ENCODE assay signal across 27 cellular contexts in the genomic region with DNA sequence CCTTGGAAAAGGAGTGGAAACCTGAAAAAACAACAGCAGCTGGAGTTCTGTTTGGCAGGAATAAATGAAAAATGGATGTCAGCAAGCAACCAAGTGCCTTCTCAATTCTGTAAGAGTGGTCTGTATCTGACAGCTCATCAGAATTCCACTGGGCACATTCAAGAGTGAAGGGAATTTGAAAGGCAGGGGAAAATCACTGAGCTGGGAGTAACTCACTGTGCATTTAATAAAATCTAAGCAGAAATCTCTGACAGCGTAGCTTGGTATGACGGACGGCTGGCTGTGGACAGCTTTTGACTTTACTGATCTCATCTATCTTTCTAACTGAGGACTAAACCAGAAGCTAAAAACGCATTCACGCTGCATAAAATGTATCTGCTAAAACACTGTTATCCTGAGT.
"Had no signal": no experiment of that assay in that cellular context is flagged by ENCODE, and none has a peak within 500 bp of the region (broad histone marks: within the 10 kb centered on the region; RNA-seq: fewer than 3 reads in every experiment).

No MANE protein-coding gene starts in this region.

- H3K27me3 ChIP-seq: neural progenitor cell, ovary, right lobe of liver, sigmoid colon, stomach, thyroid gland, tibial nerve, upper lobe of left lung, vagina had no signal

- DNase-seq: naive B cell; naive thymus-derived CD8-positive, alpha-beta T cell; nephron progenitor cell; occipital lobe; ovary; right cardiac atrium; right lobe of liver; sigmoid colon; small intestine; stimulated activated CD4-positive, alpha-beta T cell treated with anti-CD3 and anti-CD28 coated beads, Interleukin-15, amount 100 ng/mL, for 24 hours; stimulated activated CD4-positive, alpha-beta T cell treated with anti-CD3 and anti-CD28 coated beads, Interleukin-2, amount 100 ng/mL, for 24 hours; stimulated activated CD4-positive, alpha-beta T cell treated with anti-CD3 and anti-CD28 coated beads, Interleukin-2, amount 100 ng/mL, for 48 hours; stimulated activated CD4-positive, alpha-beta T cell treated with anti-CD3 and anti-CD28 coated beads, Interleukin-4, amount 100 ng/mL, for 24 hours; stimulated activated naive B cell treated with anti-CD40 and anti-IgM and Interleukin-4, amounts not matched to agents 10 μg/mL and 1 μg/mL and 100 μg/mL, for 72 hours; stimulated activated naive CD4-positive, alpha-beta T cell treated with Interleukin-2 at 50 U/mL for 16 hours; stomach; thyroid gland; trophoblast cell; upper lobe of left lung had no signal

- H3K4me2 ChIP-seq: neural progenitor cell had no signal

- H3K36me3 ChIP-seq: neural progenitor cell, ovary, prostate gland, right lobe of liver, sigmoid colon, stomach, thoracic aorta, thyroid gland, tibial nerve, upper lobe of left lung, vagina had no signal

- H3K27ac ChIP-seq: neural progenitor cell, ovary, parathyroid adenoma, prostate gland, right lobe of liver, sigmoid colon, stomach, thoracic aorta, thyroid gland, tibial nerve, upper lobe of left lung, vagina had no signal

- ATAC-seq: naive thymus-derived CD8-positive, alpha-beta T cell; natural killer cell treated with Interleukin-12 subunit alpha and Interleukin-12 subunit beta and Interleukin-15 and Interleukin-18, amount 100 ng/mL, for 72 hours; right cardiac atrium; right lobe of liver; stimulated activated effector memory CD8-positive, alpha-beta T cell treated with anti-CD3 and anti-CD28 coated beads, Interleukin-12 subunit alpha, Interleukin-12 subunit beta, amount 100 ng/mL, for 72 hours; stimulated activated naive B cell treated with anti-CD40 and anti-IgM and Interleukin-4, amounts not matched to agents 10 μg/mL and 1 μg/mL and 100 μg/mL, for 72 hours had no signal

- H2AFZ ChIP-seq: neural progenitor cell, parathyroid adenoma had no signal

- H3K9me3 ChIP-seq: ovary, prostate gland, right lobe of liver, thyroid gland, vagina had no signal

- H3K4me3 ChIP-seq: neural progenitor cell, ovary, prostate gland, right lobe of liver, sigmoid colon, stomach, thoracic aorta, thyroid gland, tibial nerve, upper lobe of left lung, vagina had no signal

- H3K9ac ChIP-seq: neural progenitor cell, parathyroid adenoma had no signal
